In the genomic region with DNA sequence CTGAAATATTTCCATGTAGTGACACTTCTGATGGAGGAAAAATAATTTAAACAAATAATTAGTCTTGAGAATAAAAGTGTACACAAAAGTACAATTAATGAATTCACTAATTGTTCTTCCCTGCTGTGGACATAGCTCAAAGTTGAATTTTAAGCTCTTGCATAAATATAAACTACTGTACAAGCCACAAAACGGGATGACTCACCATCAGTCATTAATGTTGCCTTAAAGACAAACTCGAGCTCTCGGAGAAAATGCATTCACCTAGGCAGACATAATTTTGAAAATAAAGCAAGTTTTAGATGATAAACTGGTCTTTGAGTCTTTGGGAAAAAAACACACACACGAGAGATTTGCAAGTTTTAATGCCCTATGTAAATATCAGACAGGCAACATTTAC, we compare ENCODE assay signal across 18 cellular contexts.
DNase-seq lines count a peak whose midpoint lies in the region; FAIRE-seq and TF ChIP-seq lines count a peak whose summit lies in the region.
"Had no signal": no experiment of that assay in that cellular context is flagged by ENCODE, and none has a peak within 500 bp of the region (broad histone marks: within the 10 kb centered on the region; RNA-seq: fewer than 3 reads in every experiment).

No MANE protein-coding gene starts in this region.

- H3K4me3 ChIP-seq in GM23248 (no peak overlapping the region), endothelial cell of umbilical vein (replicated peaks in 1 of 3; ENCODE audit: insufficient read depth in 1 of 3, low read depth in 1 of 3, low read length in 3 of 3) (no peak overlapping the region), retinal pigment epithelial cell (ENCODE audit: low read length) (no peak overlapping the region), kidney (ENCODE audit: low read length in 2 of 2) (no peak overlapping the region), H7 (ENCODE audit: insufficient read depth, low read depth, low read length) (no peak overlapping the region)
- H3K4me3 ChIP-seq: upper lobe of left lung had no signal

- no peak overlapping the region for H3K27ac ChIP-seq in GM23248
- H3K27ac ChIP-seq in endothelial cell of umbilical vein (ENCODE audit: insufficient read depth, low read depth, low read length): no peak overlapping the region
- H3K27ac ChIP-seq in kidney (ENCODE audit: low read depth in 2 of 2, low read length in 2 of 2): no peak overlapping the region
- H3K27ac ChIP-seq: C4-2B, upper lobe of left lung had no signal

- DNase-seq in GM23248 (peak; percentile 72), NCI-H69 (lab: John Stamatoyannopoulos, UW) (peak; percentile 41), endothelial cell of umbilical vein (ENCODE audit: low read depth, low spot score) (peak; percentile 54), retinal pigment epithelial cell (ENCODE audit: low read depth) (peak; percentile 32), kidney (no peak), NCI-H748 (lab: John Stamatoyannopoulos, UW; ENCODE audit: unreplicated experiment) (no peak), H7 (no peak)
- DNase-seq in activated CD4-positive, alpha-beta T cell treated with anti-CD3 and anti-CD28 coated beads, Interleukin-2, amount 50 U/mL, for 1 hour: no peak
- DNase-seq: activated CD4-positive, alpha-beta T cell treated with anti-CD3 and anti-CD28 coated beads, Interleukin-2, amount 10 ng/mL, durations not matched to agents 7 days and 5 days; activated naive CD4-positive, alpha-beta T cell treated with anti-CD3 and anti-CD28 coated beads, Interleukin-2, amount 10 ng/mL, durations not matched to agents 7 days and 5 days; DMS153; effector CD8-positive, alpha-beta T cell; NCI-H226; SIG-M5; stimulated activated naive CD8-positive, alpha-beta T cell treated with anti-CD3 and anti-CD28 coated beads, Interleukin-15, Interleukin-2, amounts not matched to agents 100 U/mL and 50 U/mL, for 24 hours; T-helper 9 cell; upper lobe of left lung had no signal

- H3K4me1 ChIP-seq in GM23248 (ENCODE audit: insufficient read depth) (peaks cover 12% of the 10 kb centered on the region), endothelial cell of umbilical vein (ENCODE audit: control insufficient read depth, extremely low read depth, insufficient read depth, low read length) (peaks cover 33% of the 10 kb centered on the region), kidney (ENCODE audit: control insufficient read depth in 1 of 2, insufficient read depth in 1 of 2, low read depth in 1 of 2, low read length in 2 of 2) (no peaks in the 10 kb centered on the region)

- TF ChIP-seq POLR2A in endothelial cell of umbilical vein (IDR thresholded peaks at IDR 0.05; ENCODE audit: low read depth, low read length): no peak

- H3F3A ChIP-seq in GM23248 (ENCODE audit: insufficient read depth): peaks cover under 1% of the 10 kb centered on the region; the same call in 1 of the 2 replicates

- BruUV-seq in endothelial cell of umbilical vein (replicated peaks; lab: Mats Ljungman, UMichigan): no TSS peak

- in situ Hi-C loops in GM23248 (cut with MboI): no loop called here

- H4K20me1 ChIP-seq in GM23248 (ENCODE audit: insufficient read depth) (no peaks in the 10 kb centered on the region), endothelial cell of umbilical vein (replicated peaks; ENCODE audit: control insufficient read depth, extremely low read depth, insufficient read depth, low read length) (no peaks in the 10 kb centered on the region)

- H3K9me1 ChIP-seq in endothelial cell of umbilical vein (replicated peaks; ENCODE audit: control insufficient read depth, extremely low read depth, insufficient read depth, low read length): no peaks in the 10 kb centered on the region

- POLR2A ChIA-PET in endothelial cell of umbilical vein (lab: Charles Lee): no interaction called here

- H3K9me3 ChIP-seq in GM23248 (ENCODE audit: low read depth) (no peaks in the 10 kb centered on the region), endothelial cell of umbilical vein (replicated peaks; ENCODE audit: control insufficient read depth, insufficient read depth, low read length) (no peaks in the 10 kb centered on the region), kidney (ENCODE audit: control insufficient read depth in 1 of 2, low read length in 2 of 2) (no peaks in the 10 kb centered on the region)
- H3K9me3 ChIP-seq: upper lobe of left lung had no signal

- intact Hi-C loops in endothelial cell of umbilical vein (cut with micrococcal nuclease) (loop anchor here (2.0 kb wide), 1 partner anchor 55 kb away; no protein-coding TSS in a partner anchor), kidney (cut with DNase I) (no loop called here)

- CTCF ChIA-PET in endothelial cell of umbilical vein (lab: Charles Lee): interaction anchor here (0.6 to 1.3 kb wide), 5 partner anchors 11 to 1662 kb away, joined by 3 to 5 read pairs (median 4); no protein-coding TSS in a partner anchor

- H2AFZ ChIP-seq in GM23248: no peak overlapping the region
- H2AFZ ChIP-seq in endothelial cell of umbilical vein (ENCODE audit: low read depth, low read length): peak overlapping the region; percentile 36

- H3K9me2 ChIP-seq in GM23248 (ENCODE audit: insufficient read depth): no peaks in the 10 kb centered on the region

- H3K27me3 ChIP-seq in GM23248 (replicated peaks; ENCODE audit: insufficient read depth): peaks cover 3% of the 10 kb centered on the region; the same call in 1 of the 2 replicates
- H3K27me3 ChIP-seq in endothelial cell of umbilical vein (ENCODE audit: control insufficient read depth in 2 of 2, insufficient read depth in 2 of 2, low read length in 2 of 2): no peaks in the 10 kb centered on the region
- H3K27me3 ChIP-seq in H7 (ENCODE audit: control insufficient read depth, insufficient read depth, low read length): no peaks in the 10 kb centered on the region
- H3K27me3 ChIP-seq: upper lobe of left lung had no signal

- H3K4me2 ChIP-seq in GM23248 (ENCODE audit: unreplicated experiment) (no peak overlapping the region), endothelial cell of umbilical vein (ENCODE audit: insufficient read depth, low read length) (peak overlapping the region; percentile 47)

- H3K79me2 ChIP-seq in GM23248 (ENCODE audit: insufficient read depth) (no peaks in the 10 kb centered on the region), endothelial cell of umbilical vein (ENCODE audit: control insufficient read depth, insufficient read depth, low read length) (no peaks in the 10 kb centered on the region)

- dilution Hi-C loops in endothelial cell of umbilical vein (cut with MboI; ENCODE audit: extremely low pct_ligation_motif_present, low sequenced_read_pairs): no loop called here

- no peak overlapping the region for H3K9ac ChIP-seq in GM23248
- H3K9ac ChIP-seq in endothelial cell of umbilical vein (replicated peaks; ENCODE audit: extremely low read depth, insufficient read depth, low read length): no peak overlapping the region
- no peak overlapping the region for H3K9ac ChIP-seq in kidney (ENCODE audit: low read length in 2 of 2)

- peak; percentile 83 for FAIRE-seq in endothelial cell of umbilical vein (lab: Jason Lieb, UNC)
- FAIRE-seq in kidney (lab: Jason Lieb, UNC): no peak

- WGBS in GM23248 (ENCODE audit: low coverage in 1 of 2, low lambda C conversion rate in 2 of 2, missing lambda C conversion rate in 2 of 2), 2 experiments: 51 to 54% methylated on average over 4 of the region's 4 CpGs

- H3K36me3 ChIP-seq in GM23248 (ENCODE audit: low read depth): no peaks in the 10 kb centered on the region
- H3K36me3 ChIP-seq in endothelial cell of umbilical vein (ENCODE audit: control insufficient read depth in 2 of 2, extremely low read depth in 1 of 2, insufficient read depth in 2 of 2, low read length in 2 of 2): no peaks in the 10 kb centered on the region
- no peaks in the 10 kb centered on the region for H3K36me3 ChIP-seq in kidney (ENCODE audit: control insufficient read depth in 1 of 2, insufficient read depth in 2 of 2, low read length in 2 of 2)
- H3K36me3 ChIP-seq in H7 (replicated peaks; ENCODE audit: control insufficient read depth, insufficient read depth, low read length): no peaks in the 10 kb centered on the region
- H3K36me3 ChIP-seq: upper lobe of left lung had no signal

- no peak for TF ChIP-seq CTCF in endothelial cell of umbilical vein (IDR thresholded peaks at IDR 0.05; ENCODE audit: extremely low read depth in 1 of 2, insufficient read depth in 1 of 2, low read depth in 1 of 2, low read length in 2 of 2)
- no peak for TF ChIP-seq CTCF in retinal pigment epithelial cell (conservative IDR thresholded peaks at IDR 0.05; ENCODE audit: low read depth, low read length)
- TF ChIP-seq CTCF in kidney (IDR thresholded peaks at IDR 0.05; ENCODE audit: borderline replicate concordance, extremely low read depth, insufficient read depth): no peak

TF ChIP-seq in endothelial cell of umbilical vein, 7 proteins besides CTCF, POLR2A, EP300 and RAD21:
- TF ChIP-seq GATA2 (IDR thresholded peaks at IDR 0.05; ENCODE audit: insufficient read depth, insufficient read length, low read depth, low read length): no peak
- no peak for TF ChIP-seq EZH2 (IDR thresholded peaks at IDR 0.05; ENCODE audit: borderline replicate concordance, low read depth, low read length, severe bottlenecking)
- peak; percentile 74 for TF ChIP-seq FOS (IDR thresholded peaks at IDR 0.05; ENCODE audit: borderline replicate concordance, insufficient read depth, low read length)
- TF ChIP-seq, protein P1, sequence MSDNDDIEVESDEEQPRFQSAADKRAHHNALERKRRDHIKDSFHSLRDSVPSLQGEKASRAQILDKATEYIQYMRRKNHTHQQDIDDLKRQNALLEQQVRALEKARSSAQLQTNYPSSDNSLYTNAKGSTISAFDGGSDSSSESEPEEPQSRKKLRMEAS (IDR thresholded peaks at IDR 0.05; ENCODE audit: insufficient read depth, insufficient read length): no peak
- TF ChIP-seq JUN (IDR thresholded peaks at IDR 0.05; ENCODE audit: borderline replicate concordance, insufficient read depth, insufficient read length, low read depth): peak; percentile 62
TF ChIP-seq in endothelial cell of umbilical vein: peak in this region for 2.

Comparison
In these comparisons a context has a peak if more than half of its experiments do, and no peak if none do; other contexts are left out.
1. DNase-seq: peak in GM23248 (single experiment), NCI-H69 (single experiment), endothelial cell of umbilical vein (single experiment) and retinal pigment epithelial cell (single experiment); none in kidney (single experiment), NCI-H748 (single experiment), activated CD4-positive, alpha-beta T cell treated with anti-CD3 and anti-CD28 coated beads, Interleukin-2, amount 50 U/mL, for 1 hour (single experiment) and H7 (single experiment).